ENCODE assay signal across 16 cellular contexts in genomic region chr12:42570076-42570475, GRCh38.
"Had no signal": no experiment of that assay in that cellular context is flagged by ENCODE, and none has a peak within 500 bp of the region (broad histone marks: within the 10 kb centered on the region; RNA-seq: fewer than 3 reads in every experiment).

No MANE protein-coding gene starts in this region.

- H3K27ac ChIP-seq: epithelial cell of prostate, heart left ventricle, skin epidermis had no signal

- H3K4me3 ChIP-seq: heart left ventricle, skin epidermis had no signal

- H3K27ac Mint-ChIP-seq: activated naive CD8-positive, alpha-beta T cell treated with anti-CD3 and anti-CD28 coated beads for 36 hours; dendritic cell treated with granulocyte-macrophage colony-stimulating factor and Interleukin-4, amounts not matched to agents 40 ng/mL and 50 ng/mL, for 4 days; effector memory CD8-positive, alpha-beta T cell; immature natural killer cell had no signal

- H3K36me3 ChIP-seq: heart left ventricle had no signal

- DNase-seq: activated CD4-positive, alpha-beta T cell treated with anti-CD3 and anti-CD28 coated beads, Interleukin-2, amount 50 U/mL, for 1 hour; activated CD4-positive, CD25-positive, alpha-beta regulatory T cell; activated CD8-positive, alpha-beta memory T cell treated with anti-CD3 and anti-CD28 coated beads for 24 hours; activated naive CD8-positive, alpha-beta T cell treated with anti-CD3 and anti-CD28 coated beads for 36 hours; effector memory CD8-positive, alpha-beta T cell; foreskin melanocyte; heart left ventricle; immature natural killer cell; midbrain; stimulated activated CD4-positive, alpha-beta T cell treated with anti-CD3 and anti-CD28 coated beads, Interleukin-4, amount 100 ng/mL, for 4 hours; stimulated activated CD8-positive, alpha-beta memory T cell treated with anti-CD3 and anti-CD28 coated beads, Interleukin-4, amount 100 ng/mL, for 48 hours; stimulated activated naive CD8-positive, alpha-beta T cell treated with anti-CD3 and anti-CD28 coated beads, Interleukin-15, Interleukin-2, amounts not matched to agents 100 U/mL and 50 U/mL, for 24 hours had no signal

- H3K27me3 Mint-ChIP-seq: activated naive CD8-positive, alpha-beta T cell treated with anti-CD3 and anti-CD28 coated beads for 36 hours had no signal

- ATAC-seq: effector memory CD8-positive, alpha-beta T cell; stimulated activated naive CD8-positive, alpha-beta T cell treated with anti-CD3 and anti-CD28 coated beads, Interleukin-15, Interleukin-2, amounts not matched to agents 100 U/mL and 50 U/mL, for 24 hours had no signal

- H3K4me3 Mint-ChIP-seq: activated naive CD8-positive, alpha-beta T cell treated with anti-CD3 and anti-CD28 coated beads for 36 hours; dendritic cell treated with granulocyte-macrophage colony-stimulating factor and Interleukin-4, amounts not matched to agents 40 ng/mL and 50 ng/mL, for 4 days; effector memory CD8-positive, alpha-beta T cell; immature natural killer cell; neural crest cell had no signal

- H3K27me3 ChIP-seq: heart left ventricle had no signal

- H3K9me3 ChIP-seq: heart left ventricle had no signal

- H3K9me3 Mint-ChIP-seq: activated naive CD8-positive, alpha-beta T cell treated with anti-CD3 and anti-CD28 coated beads for 36 hours; dendritic cell treated with granulocyte-macrophage colony-stimulating factor and Interleukin-4, amounts not matched to agents 40 ng/mL and 50 ng/mL, for 4 days; effector memory CD8-positive, alpha-beta T cell; immature natural killer cell; neural crest cell had no signal

- H3K36me3 Mint-ChIP-seq: activated naive CD8-positive, alpha-beta T cell treated with anti-CD3 and anti-CD28 coated beads for 36 hours; immature natural killer cell had no signal

- H3K4me1 Mint-ChIP-seq: activated naive CD8-positive, alpha-beta T cell treated with anti-CD3 and anti-CD28 coated beads for 36 hours; immature natural killer cell had no signal
